ENCODE assay signal across 26 cellular contexts in the genomic region with DNA sequence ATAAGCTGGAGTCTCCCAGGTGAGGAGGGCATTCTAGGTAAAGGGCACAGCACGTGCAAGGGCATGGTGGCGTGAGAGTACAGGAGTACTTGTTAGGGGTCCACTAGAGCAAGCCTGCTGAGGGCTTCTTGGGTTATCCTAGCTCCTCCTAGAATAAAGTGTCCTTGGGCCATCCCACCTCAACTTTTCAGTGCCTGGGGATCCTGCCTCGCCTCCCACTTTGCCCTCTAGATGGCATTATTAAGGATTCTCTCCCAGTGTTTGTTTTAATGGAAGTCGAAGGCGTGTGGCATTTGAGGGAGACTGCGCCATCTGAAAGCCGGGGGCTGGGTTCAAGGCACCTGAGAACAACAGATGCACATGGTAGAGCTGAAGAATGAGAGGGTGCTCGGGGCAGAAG.
DNase-seq lines count a peak whose midpoint lies in the region; ATAC-seq and TF ChIP-seq lines count a peak whose summit lies in the region.
"Had no signal": no experiment of that assay in that cellular context is flagged by ENCODE, and none has a peak within 500 bp of the region (broad histone marks: within the 10 kb centered on the region; RNA-seq: fewer than 3 reads in every experiment).

No MANE protein-coding gene starts in this region.

- BruUV-seq in A673 (replicated peaks; lab: Mats Ljungman, UMichigan), result no TSS peak

- no peak overlapping the region for H3K4me3 Mint-ChIP-seq in brain
- H3K4me3 Mint-ChIP-seq: activated naive CD4-positive, alpha-beta T cell treated with anti-CD3 and anti-CD28 coated beads for 36 hours; activated T-cell treated with anti-CD3 and anti-CD28 coated beads, Interleukin-2, amount 50 U/mL, for 72 hours; CD14-positive monocyte; nephron progenitor cell; stimulated activated naive CD8-positive, alpha-beta T cell treated with anti-CD3 and anti-CD28 coated beads, Interleukin-15, Interleukin-2, amounts not matched to agents 100 ng/mL and 50 ng/mL, for 24 hours had no signal

- WGBS in neuronal stem cell (ENCODE audit: extremely low coverage in 2 of 2, insufficient read length in 2 of 2, insufficient replicate concordance in 1 of 2), 2 donors, result no CpG with 5 or more reads among the region's 8 CpGs

- intact Hi-C loops in A673 (cut with micrococcal nuclease; ENCODE audit: unreplicated experiment), result no loop called here

- H2AK5ac ChIP-seq in neuronal stem cell (ENCODE audit: low read depth, low read length), result peak overlapping the region; percentile 17

- peak overlapping the region; percentile 23 for H3K4me2 ChIP-seq in neuronal stem cell (ENCODE audit: insufficient read depth, low read length, poor library complexity, severe bottlenecking)

- H2AFZ ChIP-seq in neuronal stem cell (ENCODE audit: low read length), result no peak overlapping the region

- peaks cover 66% of the 10 kb centered on the region for H3K4me1 Mint-ChIP-seq in brain

- H3K79me1 ChIP-seq in neuronal stem cell (ENCODE audit: low read depth, low read length), result no peaks in the 10 kb centered on the region

- peaks cover 0 to 2% (median 0%) of the 10 kb centered on the region in 5 experiments for H3K9me3 Mint-ChIP-seq in brain
- H3K9me3 Mint-ChIP-seq: activated naive CD4-positive, alpha-beta T cell treated with anti-CD3 and anti-CD28 coated beads for 36 hours; activated T-cell treated with anti-CD3 and anti-CD28 coated beads, Interleukin-2, amount 50 U/mL, for 72 hours; nephron progenitor cell; stimulated activated naive CD8-positive, alpha-beta T cell treated with anti-CD3 and anti-CD28 coated beads, Interleukin-15, Interleukin-2, amounts not matched to agents 100 ng/mL and 50 ng/mL, for 24 hours; T-cell had no signal

- H3K27me3 Mint-ChIP-seq in brain, result peaks cover 6% of the 10 kb centered on the region

- H4K91ac ChIP-seq in neuronal stem cell (ENCODE audit: low read depth, low read length, poor library complexity), result no peak overlapping the region

- peak overlapping the region; percentile 58 for H3K18ac ChIP-seq in neuronal stem cell (ENCODE audit: low read length)

- DNase-seq in A673 (ENCODE audit: low spot score) (no peak), H7 (peak; percentile 60), neuronal stem cell (ENCODE audit: low spot score) (no peak), RWPE1 (ENCODE audit: low spot score) (no peak)
- DNase-seq in stimulated activated CD4-positive, alpha-beta T cell treated with anti-CD3 and anti-CD28 coated beads, Interleukin-2, amount 100 ng/mL, for 48 hours, result no peak
- DNase-seq: activated CD4-positive, alpha-beta T cell treated with anti-CD3 and anti-CD28 coated beads, Interleukin-2, amount 50 U/mL, for 4 hours; activated CD4-positive, CD25-positive, alpha-beta regulatory T cell; activated naive CD4-positive, alpha-beta T cell treated with anti-CD3 and anti-CD28 coated beads for 36 hours; activated T-cell treated with anti-CD3 and anti-CD28 coated beads, Interleukin-2, amount 50 U/mL, for 72 hours; amniotic stem cell; effector CD4-positive, alpha-beta T cell; GOT3; kidney glomerular epithelial cell; lower lobe of right lung; mucosa of descending colon; NCI-H2029 treated with DMSO at 0.1 percent for 48 hours; NCI-H526 treated with DMSO at 0.1 percent for 48 hours; nephron progenitor cell; Peyer's patch; T-cell had no signal

- H3K9ac ChIP-seq in neuronal stem cell (ENCODE audit: low read depth, low read length, poor library complexity), result no peak overlapping the region

- TF ChIP-seq CTCF in A673 (conservative IDR thresholded peaks at IDR 0.05; ENCODE audit: low read depth, low read length), result peak; percentile 36
- TF ChIP-seq CTCF in brain (conservative IDR thresholded peaks at IDR 0.05), result no peak
- TF ChIP-seq CTCF in RWPE1 (conservative IDR thresholded peaks at IDR 0.05; ENCODE audit: low read depth), result no peak

- no peak overlapping the region for H3K14ac ChIP-seq in neuronal stem cell (ENCODE audit: low read length)

- no peaks in the 10 kb centered on the region for H3K9me3 ChIP-seq in A673 (ENCODE audit: low read depth, low read length, poor library complexity, severe bottlenecking)
- no peaks in the 10 kb centered on the region for H3K9me3 ChIP-seq in neuronal stem cell (replicated peaks in 1 of 2; ENCODE audit: control insufficient read depth in 2 of 2, insufficient read depth in 1 of 2, low read depth in 1 of 2, low read length in 2 of 2)
- H3K9me3 ChIP-seq: lower lobe of right lung, mucosa of descending colon, Peyer's patch had no signal

- peak overlapping the region; percentile 19 for H2BK120ac ChIP-seq in neuronal stem cell (ENCODE audit: low read depth, low read length)

- H3K23ac ChIP-seq in neuronal stem cell (ENCODE audit: low read depth, low read length, poor library complexity), result no peak overlapping the region

- H3K4me1 ChIP-seq in A673 (ENCODE audit: insufficient read depth, low read length, poor library complexity, severe bottlenecking), result peaks cover 6% of the 10 kb centered on the region
- peaks cover 26 to 32% of the 10 kb centered on the region in 2 donors for H3K4me1 ChIP-seq in neuronal stem cell (ENCODE audit: control insufficient read depth in 2 of 2, insufficient read depth in 1 of 2, low read depth in 1 of 2, low read length in 2 of 2)

- H3K36me3 Mint-ChIP-seq in brain, result no peaks in the 10 kb centered on the region

- no peak overlapping the region for H3K4ac ChIP-seq in neuronal stem cell (ENCODE audit: low read length)

- POLR2A ChIA-PET in A673 (lab: Charles Lee; ENCODE audit: low non-redundant PET) (no interaction called here), RWPE1 (lab: Yijun Ruan, JAX; ENCODE audit: low non-redundant PET) (no interaction called here)

- ATAC-seq in GM21529 (IDR thresholded peaks at IDR 0.05; ENCODE audit: unreplicated experiment), result no peak
- ATAC-seq: activated T-cell treated with anti-CD3 and anti-CD28 coated beads, Interleukin-2, amount 50 U/mL, for 72 hours; K562; lower lobe of right lung; mucosa of descending colon; T-cell had no signal

- H3K27ac ChIP-seq in A673 (ENCODE audit: low read depth, low read length, poor library complexity, severe bottlenecking) (no peak overlapping the region), neuronal stem cell (replicated peaks; ENCODE audit: low read length) (peak overlapping the region; percentile 87), RWPE1 (no peak overlapping the region)
- H3K27ac ChIP-seq: epithelial cell of prostate, lower lobe of right lung, Peyer's patch had no signal

- no peak overlapping the region for H2BK12ac ChIP-seq in neuronal stem cell (ENCODE audit: low read length)

- CTCF ChIA-PET in A673 (lab: Charles Lee) (no interaction called here), RWPE1 (lab: Yijun Ruan, JAX) (interaction anchor here (0.7 kb wide), 1 partner anchor 86 kb away, joined by 3 read pairs; no protein-coding TSS in a partner anchor)

- no peak overlapping the region for H2BK15ac ChIP-seq in neuronal stem cell (ENCODE audit: low read length)

- H3K27ac Mint-ChIP-seq in brain, result peak overlapping the region; percentile 7 to 71 (median 67)
- H3K27ac Mint-ChIP-seq: activated naive CD4-positive, alpha-beta T cell treated with anti-CD3 and anti-CD28 coated beads for 36 hours; activated T-cell treated with anti-CD3 and anti-CD28 coated beads, Interleukin-2, amount 50 U/mL, for 72 hours; nephron progenitor cell; stimulated activated naive CD8-positive, alpha-beta T cell treated with anti-CD3 and anti-CD28 coated beads, Interleukin-15, Interleukin-2, amounts not matched to agents 100 ng/mL and 50 ng/mL, for 24 hours had no signal

- H3K4me3 ChIP-seq in A673 (ENCODE audit: low read depth, low read length, poor library complexity, severe bottlenecking) (no peak overlapping the region), H7 (ENCODE audit: insufficient read depth, low read depth, low read length) (no peak overlapping the region), neuronal stem cell (ENCODE audit: low read length in 2 of 2) (no peak overlapping the region)
- H3K4me3 ChIP-seq: K562, lower lobe of right lung, mucosa of descending colon, Peyer's patch had no signal

- H3K36me3 ChIP-seq in A673 (ENCODE audit: insufficient read depth, low read length, poor library complexity, severe bottlenecking), result no peaks in the 10 kb centered on the region
- no peaks in the 10 kb centered on the region for H3K36me3 ChIP-seq in H7 (replicated peaks; ENCODE audit: control insufficient read depth, insufficient read depth, low read length)
- H3K36me3 ChIP-seq in neuronal stem cell (replicated peaks in 1 of 2; ENCODE audit: control insufficient read depth in 2 of 2, insufficient read depth in 2 of 2, low read length in 2 of 2), result no peaks in the 10 kb centered on the region
- H3K36me3 ChIP-seq: lower lobe of right lung, Peyer's patch had no signal

- no peak overlapping the region for H2BK5ac ChIP-seq in neuronal stem cell (ENCODE audit: low read length)

- no peak overlapping the region for H4K8ac ChIP-seq in neuronal stem cell (ENCODE audit: low read depth, low read length)

- H3K27me3 ChIP-seq in A673 (replicated peaks; ENCODE audit: insufficient read depth, low read depth, low read length, poor library complexity) (peaks cover 10% of the 10 kb centered on the region), H7 (ENCODE audit: control insufficient read depth, insufficient read depth, low read length) (no peaks in the 10 kb centered on the region; the same call in 1 of the 2 replicates), neuronal stem cell (ENCODE audit: control insufficient read depth in 3 of 3, insufficient read depth in 3 of 3, low read depth in 1 of 3, low read length in 3 of 3) (no peaks in the 10 kb centered on the region)
- H3K27me3 ChIP-seq: Peyer's patch had no signal
